ENCODE assay signal across 15 cellular contexts in genomic region chr2:8675543-8675942, GRCh38. TPM values are rescaled to one million over a fixed set of nuclear protein-coding genes. Genes with fewer than 3 reads are reported as not detected.
A peak's percentile ranks its signal among the peaks of the same experiment; 100 is the strongest.
DNase-seq lines count a peak whose midpoint lies in the region; ATAC-seq and TF ChIP-seq lines count a peak whose summit lies in the region.
"Had no signal": no experiment of that assay in that cellular context is flagged by ENCODE, and none has a peak within 500 bp of the region (broad histone marks: within the 10 kb centered on the region; RNA-seq: fewer than 3 reads in every experiment).

No MANE protein-coding gene starts in this region.

- H3K4me2 ChIP-seq in GM23338, result peak overlapping the region; percentile 77

- WGBS in right lobe of liver (ENCODE audit: insufficient coverage, low coverage, low lambda C conversion rate, missing lambda C conversion rate), result 48% methylated on average over 5 of the region's 5 CpGs

- H3K4me3 ChIP-seq in GM23338 (peak overlapping the region; percentile 65), right lobe of liver (peak overlapping the region in 1 of 3 donors; percentile 68), stomach smooth muscle (ENCODE audit: low read length in 2 of 2) (no peak overlapping the region)

- H3K36me3 Mint-ChIP-seq in GM23338 (ENCODE audit: low read depth), result peaks cover 21% of the 10 kb centered on the region
- peaks cover 19% of the 10 kb centered on the region for H3K36me3 Mint-ChIP-seq in brain

- H3K4me1 Mint-ChIP-seq in GM23338 (peaks cover 28% of the 10 kb centered on the region), brain (peaks cover 28% of the 10 kb centered on the region)

- no peaks in the 10 kb centered on the region; the same call in 1 of the 2 replicates for H3F3A ChIP-seq in GM23338 (replicated peaks; ENCODE audit: low read depth)

- peaks cover 28% of the 10 kb centered on the region for H3K9me3 Mint-ChIP-seq in GM23338
- H3K9me3 Mint-ChIP-seq in brain, result peaks cover 17 to 39% (median 30%) of the 10 kb centered on the region in 5 experiments

- no peak for DNase-seq in GM23338 (ENCODE audit: low spot score)
- peak in 1 of 3 donors; percentile 77 for DNase-seq in right lobe of liver
- no peak for DNase-seq in HuH-7 (ENCODE audit: low spot score)
- no peak for DNase-seq in NCI-H526 treated with DMSO at 0.1 percent for 48 hours (lab: John Stamatoyannopoulos, UW)
- DNase-seq: activated naive CD4-positive, alpha-beta T cell treated with anti-CD3 and anti-CD28 coated beads for 36 hours; AML-193; EL; mammary epithelial cell; naive B cell; NCI-H526; stimulated activated CD4-positive, alpha-beta T cell treated with anti-CD3 and anti-CD28 coated beads, Interleukin-4, amount 100 ng/mL, for 24 hours; T1000 had no signal

- no peak overlapping the region for H2AFZ ChIP-seq in GM23338

- peaks cover 28% of the 10 kb centered on the region for H3K4me1 ChIP-seq in GM23338 (ENCODE audit: insufficient read depth)
- peaks cover 0 to 24% (median 7%) of the 10 kb centered on the region in 4 donors for H3K4me1 ChIP-seq in right lobe of liver
- peaks cover 32% of the 10 kb centered on the region for H3K4me1 ChIP-seq in stomach smooth muscle (ENCODE audit: control insufficient read depth, insufficient read depth, low read length)

- no peaks in the 10 kb centered on the region for H4K20me1 ChIP-seq in GM23338 (replicated peaks; ENCODE audit: insufficient read depth)

- no peak for TF ChIP-seq CTCF in GM23338 (conservative IDR thresholded peaks at IDR 0.05; ENCODE audit: low read depth in 2 of 2)
- no peak for TF ChIP-seq CTCF in brain (conservative IDR thresholded peaks at IDR 0.05)
- TF ChIP-seq CTCF in right lobe of liver (IDR thresholded peaks at IDR 0.05), result no peak

- H3K4me3 Mint-ChIP-seq in GM23338, result peak overlapping the region; percentile 79; the same call in 2 of the 3 replicates
- no peak overlapping the region for H3K4me3 Mint-ChIP-seq in brain
- H3K4me3 Mint-ChIP-seq: activated naive CD4-positive, alpha-beta T cell treated with anti-CD3 and anti-CD28 coated beads for 36 hours had no signal

- no peaks in the 10 kb centered on the region; the same call in 1 of the 2 replicates for H3K36me3 ChIP-seq in GM23338 (ENCODE audit: insufficient read depth)
- H3K36me3 ChIP-seq in right lobe of liver, result no peaks in the 10 kb centered on the region
- no peaks in the 10 kb centered on the region for H3K36me3 ChIP-seq in stomach smooth muscle (ENCODE audit: control insufficient read depth in 2 of 2, insufficient read depth in 2 of 2, low read length in 2 of 2)

- ATAC-seq in GM23338 (no peak), right lobe of liver (peak in 2 of 4 donors; percentile 1 to 3), GM18868 (IDR thresholded peaks at IDR 0.05; ENCODE audit: unreplicated experiment) (no peak)

- peaks cover 51% of the 10 kb centered on the region for H3K27me3 Mint-ChIP-seq in GM23338 (ENCODE audit: insufficient read depth, low read depth, poor library complexity)
- peaks cover 2% of the 10 kb centered on the region for H3K27me3 Mint-ChIP-seq in brain

- H3K9me2 ChIP-seq in GM23338 (ENCODE audit: insufficient read depth), result 0 out of 2 replicates have a peak, but pooled peaks cover 5% of the 10 kb centered on the region

- H3K27me3 ChIP-seq in GM23338 (ENCODE audit: insufficient read depth) (peaks cover 68% of the 10 kb centered on the region), right lobe of liver (no peaks in the 10 kb centered on the region), stomach smooth muscle (ENCODE audit: control insufficient read depth in 1 of 2, insufficient read depth in 2 of 2, low read length in 2 of 2) (no peaks in the 10 kb centered on the region)

- no peaks in the 10 kb centered on the region for H3K79me2 ChIP-seq in GM23338 (replicated peaks; ENCODE audit: insufficient read depth)

- intact Hi-C loops in right lobe of liver (cut with DNase I), result no loop called here

- no peak for TF ChIP-seq POLR2A in right lobe of liver (IDR thresholded peaks at IDR 0.05)

- H3K9me3 ChIP-seq in right lobe of liver (no peaks in the 10 kb centered on the region), stomach smooth muscle (ENCODE audit: control insufficient read depth in 2 of 2, low read length in 2 of 2) (peaks cover 0 to 9% of the 10 kb centered on the region in 2 donors)

- no peak overlapping the region for H3K27ac ChIP-seq in GM23338 (ENCODE audit: low read depth)
- peak overlapping the region in 2 of 3 donors; percentile 96 to 98 for H3K27ac ChIP-seq in right lobe of liver
- peak overlapping the region; percentile 95 for H3K27ac ChIP-seq in stomach smooth muscle (ENCODE audit: low read length)

- H3K27ac Mint-ChIP-seq in GM23338 (no peak overlapping the region), brain (peak overlapping the region in 4 of 5 experiments; percentile 27 to 94 (median 62))
- H3K27ac Mint-ChIP-seq: activated naive CD4-positive, alpha-beta T cell treated with anti-CD3 and anti-CD28 coated beads for 36 hours had no signal

- peak overlapping the region in 1 of 2 donors; percentile 86 for H3K9ac ChIP-seq in stomach smooth muscle (ENCODE audit: low read length in 2 of 2)

TF ChIP-seq in GM23338, 12 proteins besides CTCF, POLR2A, EP300 and RAD21 (continues in another document):
- TF ChIP-seq ZNF462 (CRISPR knock-in tag; IDR thresholded peaks at IDR 0.05), result no peak
- TF ChIP-seq CREB1 (CRISPR knock-in tag; IDR thresholded peaks at IDR 0.05; ENCODE audit: low read depth), result no peak
- TF ChIP-seq ETS1 (IDR thresholded peaks at IDR 0.05), result no peak
- TF ChIP-seq EZH2 (IDR thresholded peaks at IDR 0.05; ENCODE audit: low read depth, unreplicated experiment), result no peak

RNA-seq across cellular contexts. Expression of gene ID2, which starts 6.3 kb away (rescaled TPM):
- total RNA-seq in GM23338 (2014; rRNA removed; shearing (Covaris generic)), result 87.0 and 135 TPM in 2 replicates
- polyA plus RNA-seq in GM23338 (2016; fragmentation: Nextera tagmentation; extraction: Ambion mirVana) (110 and 119 TPM in 2 replicates), brain (ENCODE audit: insufficient read depth, low read depth, low replicate concordance) (145 TPM)
- total RNA-seq in right lobe of liver, result 100 to 1,000 TPM; 103 to 520 (median 191) TPM
